Comparison of ENCODE assay signal across 9 cellular contexts in genomic region chr7:28405662-28406061, GRCh38. TPM values are rescaled to one million over a fixed set of nuclear protein-coding genes. Genes with fewer than 3 reads are reported as not detected.
A peak's percentile ranks its signal among the peaks of the same experiment; 100 is the strongest.
DNase-seq lines count a peak whose midpoint lies in the region; TF ChIP-seq lines count a peak whose summit lies in the region.
"Had no signal": no experiment of that assay in that cellular context is flagged by ENCODE, and none has a peak within 500 bp of the region (broad histone marks: within the 10 kb centered on the region; RNA-seq: fewer than 3 reads in every experiment).

No MANE protein-coding gene starts in this region.

- peak overlapping the region in 1 of 2 donors; percentile 81 for H3K27ac ChIP-seq in coronary artery

- no peak for TF ChIP-seq CTCF in AG09309 (IDR thresholded peaks at IDR 0.05; ENCODE audit: control insufficient read depth, insufficient read depth, low read depth, low read length, missing control alignments)
- no peak for TF ChIP-seq CTCF in coronary artery (IDR thresholded peaks at IDR 0.05)

- H3K4me3 ChIP-seq in AG09309 (ENCODE audit: control insufficient read depth, low read depth, low read length) (no peak overlapping the region), coronary artery (no peak overlapping the region)

- DNase-seq in AG09309 (ENCODE audit: low read depth) (peak; percentile 94), NCI-H226 (peak; percentile 97), coronary artery (ENCODE audit: low spot score) (peak; percentile 84), myocyte (ENCODE audit: low read depth) (peak; percentile 67), globus pallidus (ENCODE audit: low spot score) (no peak), epidermal melanocyte (ENCODE audit: insufficient read length, low spot score) (no peak), iPS-NIHi11 (ENCODE audit: low spot score) (no peak)
- DNase-seq in activated naive CD4-positive, alpha-beta T cell treated with Interleukin-2 at 50 U/mL for 16 hours: no peak
- DNase-seq: activated naive CD4-positive, alpha-beta T cell treated with anti-CD3 and anti-CD28 coated beads, Interleukin-2, amount 10 ng/mL, durations not matched to agents 7 days and 5 days had no signal

RNA-seq across cellular contexts. Expression of gene CREB5, which starts 6.7 kb away (rescaled TPM):
- total RNA-seq in myocyte: 3.7 and 4.0 TPM in 2 replicates
- polyA plus RNA-seq in myocyte (2012): 1.7 TPM

Comparison
In these comparisons a context has a peak if more than half of its experiments do, and no peak if none do; other contexts are left out.
1. DNase-seq: peak in AG09309 (single experiment), NCI-H226 (single experiment), coronary artery (single experiment) and myocyte (single experiment); none in globus pallidus (single experiment), epidermal melanocyte (single experiment), iPS-NIHi11 (single experiment) and activated naive CD4-positive, alpha-beta T cell treated with Interleukin-2 at 50 U/mL for 16 hours (single experiment).